Comparison of ENCODE assay signal across 1 cellular context in the genomic region with DNA sequence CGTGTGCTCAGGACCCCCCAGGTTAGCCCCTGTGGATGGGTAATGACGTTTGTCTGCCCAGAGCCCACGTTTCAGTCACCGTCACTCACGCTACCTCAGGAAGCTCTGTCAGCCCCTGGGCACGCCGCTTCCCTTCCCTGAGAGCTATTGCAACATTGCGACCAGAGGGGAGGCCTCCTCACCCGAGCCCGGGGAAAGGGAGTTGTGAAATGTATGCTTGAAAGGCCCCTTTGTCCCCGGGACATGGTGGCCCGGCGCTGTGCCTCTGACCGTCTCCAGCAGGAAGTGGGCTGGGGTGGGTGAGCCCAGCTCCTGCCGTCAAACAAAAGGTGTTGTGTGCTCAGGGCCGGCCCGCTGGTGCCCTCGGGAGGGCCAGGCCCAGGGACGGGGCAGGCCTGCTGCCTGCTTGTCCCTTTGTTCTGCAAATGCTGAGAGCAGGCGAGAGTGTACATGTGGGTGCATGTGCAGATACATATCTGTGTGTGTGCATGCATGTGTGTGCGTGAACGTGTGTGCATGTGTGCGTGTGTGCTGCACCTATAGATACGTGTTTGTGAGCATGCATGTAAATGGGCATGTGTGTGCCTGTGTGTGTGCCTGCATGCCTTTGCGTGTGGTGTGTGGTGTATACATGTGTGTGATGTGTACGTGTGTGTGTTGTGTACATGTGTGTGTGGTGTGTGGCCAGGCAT.
TF ChIP-seq lines count a peak whose summit lies in the region.

No MANE protein-coding gene starts in this region.

TF ChIP-seq in HepG2, 621 proteins besides CTCF, POLR2A, EP300 and RAD21 (continued from another document and continues in another):
- no peak for TF ChIP-seq GLMP (CRISPR knock-in tag; IDR thresholded peaks at IDR 0.05; ENCODE audit: borderline replicate concordance)
- no peak for TF ChIP-seq ZNF33A (CRISPR knock-in tag; IDR thresholded peaks at IDR 0.05; ENCODE audit: borderline replicate concordance)
- no peak for TF ChIP-seq HHEX (CRISPR knock-in tag; IDR thresholded peaks at IDR 0.05)
- peak; percentile 85 for TF ChIP-seq ZNF609 (CRISPR knock-in tag; IDR thresholded peaks at IDR 0.05; ENCODE audit: borderline replicate concordance)
- no peak; the same call in 1 of the 2 replicates for TF ChIP-seq SIX1 (CRISPR knock-in tag; IDR thresholded peaks at IDR 0.05; ENCODE audit: borderline replicate concordance)
- TF ChIP-seq, protein P1, sequence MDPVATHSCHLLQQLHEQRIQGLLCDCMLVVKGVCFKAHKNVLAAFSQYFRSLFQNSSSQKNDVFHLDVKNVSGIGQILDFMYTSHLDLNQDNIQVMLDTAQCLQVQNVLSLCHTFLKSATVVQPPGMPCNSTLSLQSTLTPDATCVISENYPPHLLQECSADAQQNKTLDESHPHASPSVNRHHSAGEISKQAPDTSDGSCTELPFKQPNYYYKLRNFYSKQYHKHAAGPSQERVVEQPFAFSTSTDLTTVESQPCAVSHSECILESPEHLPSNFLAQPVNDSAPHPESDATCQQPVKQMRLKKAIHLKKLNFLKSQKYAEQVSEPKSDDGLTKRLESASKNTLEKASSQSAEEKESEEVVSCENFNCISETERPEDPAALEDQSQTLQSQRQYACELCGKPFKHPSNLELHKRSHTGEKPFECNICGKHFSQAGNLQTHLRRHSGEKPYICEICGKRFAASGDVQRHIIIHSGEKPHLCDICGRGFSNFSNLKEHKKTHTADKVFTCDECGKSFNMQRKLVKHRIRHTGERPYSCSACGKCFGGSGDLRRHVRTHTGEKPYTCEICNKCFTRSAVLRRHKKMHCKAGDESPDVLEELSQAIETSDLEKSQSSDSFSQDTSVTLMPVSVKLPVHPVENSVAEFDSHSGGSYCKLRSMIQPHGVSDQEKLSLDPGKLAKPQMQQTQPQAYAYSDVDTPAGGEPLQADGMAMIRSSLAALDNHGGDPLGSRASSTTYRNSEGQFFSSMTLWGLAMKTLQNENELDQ (CRISPR knock-in tag; IDR thresholded peaks at IDR 0.05; ENCODE audit: borderline replicate concordance) = no peak
- no peak; the same call in 1 of the 2 replicates for TF ChIP-seq PAX8 (CRISPR knock-in tag; IDR thresholded peaks at IDR 0.05; ENCODE audit: borderline replicate concordance)
- peak; percentile 55; the same call in 1 of the 2 replicates for TF ChIP-seq ZNF782 (CRISPR knock-in tag; IDR thresholded peaks at IDR 0.05; ENCODE audit: borderline replicate concordance)
- TF ChIP-seq ERF (CRISPR knock-in tag; IDR thresholded peaks at IDR 0.05) = peak; percentile 91
- no peak for TF ChIP-seq SETDB1 (CRISPR knock-in tag; IDR thresholded peaks at IDR 0.05; ENCODE audit: borderline replicate concordance)
- TF ChIP-seq NFYC (CRISPR knock-in tag; IDR thresholded peaks at IDR 0.05) = peak; percentile 39; the same call in 1 of the 2 replicates
- no peak for TF ChIP-seq GTF2F1 (IDR thresholded peaks at IDR 0.05; ENCODE audit: low read length)
- TF ChIP-seq ZNF367 (CRISPR knock-in tag; IDR thresholded peaks at IDR 0.05; ENCODE audit: borderline replicate concordance) = no peak
- TF ChIP-seq BHLHE40 (IDR thresholded peaks at IDR 0.05; ENCODE audit: low read length) = peak; percentile 93
- TF ChIP-seq ZNF510 (CRISPR knock-in tag; IDR thresholded peaks at IDR 0.05; ENCODE audit: low read depth) = 0 out of 2 replicates have a peak, but pooled peaks have one; percentile 57
- no peak for TF ChIP-seq ISX (CRISPR knock-in tag; conservative IDR thresholded peaks at IDR 0.05)
- TF ChIP-seq TARDBP (CRISPR knock-in tag; IDR thresholded peaks at IDR 0.05) = peak; percentile 95
- no peak for TF ChIP-seq ZSCAN30 (CRISPR knock-in tag; IDR thresholded peaks at IDR 0.05)
- peak; percentile 98 for TF ChIP-seq SOX5 (CRISPR knock-in tag; IDR thresholded peaks at IDR 0.05; ENCODE audit: borderline replicate concordance)
- TF ChIP-seq ZNF121 (CRISPR knock-in tag; IDR thresholded peaks at IDR 0.05) = peak; percentile 95
- no peak for TF ChIP-seq ZSCAN22 (CRISPR knock-in tag; IDR thresholded peaks at IDR 0.05)
- TF ChIP-seq WIZ (CRISPR knock-in tag; IDR thresholded peaks at IDR 0.05) = no peak
- TF ChIP-seq ZNF562 (CRISPR knock-in tag; IDR thresholded peaks at IDR 0.05; ENCODE audit: borderline replicate concordance) = no peak
- TF ChIP-seq TCF7 (IDR thresholded peaks at IDR 0.05; ENCODE audit: low read depth) = peak; percentile 56; the same call in 1 of the 2 replicates
- TF ChIP-seq RCOR2 (CRISPR knock-in tag; IDR thresholded peaks at IDR 0.05) = peak; percentile 81
- TF ChIP-seq, protein P2, sequence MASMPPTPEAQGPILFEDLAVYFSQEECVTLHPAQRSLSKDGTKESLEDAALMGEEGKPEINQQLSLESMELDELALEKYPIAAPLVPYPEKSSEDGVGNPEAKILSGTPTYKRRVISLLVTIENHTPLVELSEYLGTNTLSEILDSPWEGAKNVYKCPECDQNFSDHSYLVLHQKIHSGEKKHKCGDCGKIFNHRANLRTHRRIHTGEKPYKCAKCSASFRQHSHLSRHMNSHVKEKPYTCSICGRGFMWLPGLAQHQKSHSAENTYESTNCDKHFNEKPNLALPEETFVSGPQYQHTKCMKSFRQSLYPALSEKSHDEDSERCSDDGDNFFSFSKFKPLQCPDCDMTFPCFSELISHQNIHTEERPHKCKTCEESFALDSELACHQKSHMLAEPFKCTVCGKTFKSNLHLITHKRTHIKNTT (CRISPR knock-in tag; IDR thresholded peaks at IDR 0.05) = no peak
- peak; percentile 50; the same call in 1 of the 2 replicates for TF ChIP-seq ZXDC (CRISPR knock-in tag; IDR thresholded peaks at IDR 0.05)
- no peak for TF ChIP-seq NONO (IDR thresholded peaks at IDR 0.05)
- peak; percentile 96 for TF ChIP-seq NONO (CRISPR knock-in tag; conservative IDR thresholded peaks at IDR 0.05)
- TF ChIP-seq SNAI1 (CRISPR knock-in tag; IDR thresholded peaks at IDR 0.05; ENCODE audit: borderline replicate concordance) = no peak
- TF ChIP-seq DZIP1 (CRISPR knock-in tag; IDR thresholded peaks at IDR 0.05) = 0 out of 2 replicates have a peak, but pooled peaks have one; percentile 16
- no peak for TF ChIP-seq ETS1 (CRISPR knock-in tag; IDR thresholded peaks at IDR 0.05)
- TF ChIP-seq KDM4B (CRISPR knock-in tag; IDR thresholded peaks at IDR 0.05) = peak; percentile 62
- TF ChIP-seq ZNF768 (CRISPR knock-in tag; IDR thresholded peaks at IDR 0.05) = peak; percentile 49; the same call in 1 of the 2 replicates
- no peak for TF ChIP-seq IKZF1 (IDR thresholded peaks at IDR 0.05)
- peak; percentile 59; the same call in 1 of the 2 replicates for TF ChIP-seq ZMAT3 (CRISPR knock-in tag; conservative IDR thresholded peaks at IDR 0.05)
- TF ChIP-seq, protein P3, sequence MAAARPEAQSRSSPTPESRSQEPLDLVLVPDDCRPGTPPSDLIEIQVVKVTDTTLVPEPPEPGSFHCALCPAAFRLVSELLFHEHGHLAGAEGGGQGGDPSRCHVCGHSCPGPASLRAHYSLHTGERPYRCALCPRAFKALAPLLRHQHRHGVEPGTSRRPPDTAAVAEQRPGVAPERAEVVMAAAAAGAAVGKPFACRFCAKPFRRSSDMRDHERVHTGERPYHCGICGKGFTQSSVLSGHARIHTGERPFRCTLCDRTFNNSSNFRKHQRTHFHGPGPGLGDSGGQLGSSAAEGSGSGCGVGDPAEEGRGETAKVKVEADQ (CRISPR knock-in tag; IDR thresholded peaks at IDR 0.05; ENCODE audit: borderline replicate concordance) = no peak
- peak; percentile 99 for TF ChIP-seq ZBTB38 (CRISPR knock-in tag; IDR thresholded peaks at IDR 0.05)
- peak; percentile 88; the same call in 1 of the 2 replicates for TF ChIP-seq ZNF468 (CRISPR knock-in tag; IDR thresholded peaks at IDR 0.05)
- TF ChIP-seq XRCC5 (optimal IDR thresholded peaks at IDR 0.05; ENCODE audit: low read length) = peak; percentile 91
- no peak; the same call in 1 of the 2 replicates for TF ChIP-seq SP2 (CRISPR knock-in tag; IDR thresholded peaks at IDR 0.05)
- TF ChIP-seq ZBTB8A (CRISPR knock-in tag; IDR thresholded peaks at IDR 0.05; ENCODE audit: borderline replicate concordance, low read depth) = no peak; the same call in 1 of the 2 replicates
- no peak for TF ChIP-seq NFIC (IDR thresholded peaks at IDR 0.05; ENCODE audit: low read length)
